ENCODE assay signal across 1 cellular context in genomic region chr9:98805506-98806272, GRCh38.
TF ChIP-seq lines count a peak whose summit lies in the region.

No MANE protein-coding gene starts in this region.

TF ChIP-seq in HepG2, 621 proteins besides CTCF, POLR2A, EP300 and RAD21:
- no peak for TF ChIP-seq TOE1 (CRISPR knock-in tag; IDR thresholded peaks at IDR 0.05)
- TF ChIP-seq CEBPB (IDR thresholded peaks at IDR 0.05; ENCODE audit: borderline replicate concordance, low read depth, low read length) = peak; percentile 76; the same call in 1 of the 2 replicates
